8 cellular contexts compared by ENCODE assay signal in the genomic region with DNA sequence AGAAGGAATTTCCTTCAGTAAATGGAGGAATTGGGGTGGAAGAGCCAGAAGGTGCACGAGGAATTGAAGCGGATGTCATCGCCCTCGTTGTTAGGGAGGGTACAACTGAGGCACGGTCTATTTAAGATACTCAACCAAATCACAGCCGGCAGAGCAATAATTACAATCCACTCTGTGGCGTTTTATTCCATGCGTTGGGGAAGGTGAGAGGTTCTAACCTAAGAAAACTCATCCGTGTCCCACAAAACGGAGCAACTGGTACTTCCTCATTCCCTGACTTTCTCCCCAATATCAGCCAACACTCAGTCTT. TPM values are rescaled to one million over a fixed set of nuclear protein-coding genes. Genes with fewer than 3 reads are reported as not detected.
DNase-seq lines count a peak whose midpoint lies in the region; TF ChIP-seq lines count a peak whose summit lies in the region.

No MANE protein-coding gene starts in this region.

- no peaks in the 10 kb centered on the region for H3F3A ChIP-seq in SU-DHL-6 (ENCODE audit: insufficient read depth)

- TF ChIP-seq CTCF in GM12865 (IDR thresholded peaks at IDR 0.05; ENCODE audit: insufficient read depth, low read depth, low read length, missing control alignments) (no peak), SU-DHL-6 (IDR thresholded peaks at IDR 0.05; ENCODE audit: insufficient read depth, low read length, poor library complexity, severe bottlenecking) (no peak), fibroblast of pulmonary artery (IDR thresholded peaks at IDR 0.05; ENCODE audit: low read length, missing control alignments) (no peak), sigmoid colon (IDR thresholded peaks at IDR 0.05) (no peak)

- TF ChIP-seq EP300 in sigmoid colon (IDR thresholded peaks at IDR 0.05), result no peak

- peak overlapping the region; percentile 66 for H2AFZ ChIP-seq in SU-DHL-6 (ENCODE audit: low read depth, low read length, severe bottlenecking)

- no peaks in the 10 kb centered on the region for H3K9me2 ChIP-seq in SU-DHL-6 (replicated peaks; ENCODE audit: insufficient read depth, low read length)

- H4K20me1 ChIP-seq in SU-DHL-6 (ENCODE audit: low read depth, low read length), result no peaks in the 10 kb centered on the region

- peak overlapping the region; percentile 54 for H3K9ac ChIP-seq in SU-DHL-6 (ENCODE audit: low read length)

- H3K9me3 ChIP-seq in SU-DHL-6 (ENCODE audit: insufficient read depth, low read length) (no peaks in the 10 kb centered on the region), sigmoid colon (peaks cover 0 to 3% (median 0%) of the 10 kb centered on the region in 4 donors)

- DNase-seq in GM12865 (ENCODE audit: low read depth) (no peak), fibroblast of pulmonary artery (ENCODE audit: low read depth) (no peak), sigmoid colon (no peak), SW 1271 (lab: John Stamatoyannopoulos, UW) (no peak), Kasumi-1 (lab: John Stamatoyannopoulos, UW) (no peak)
- DNase-seq in stimulated activated CD4-positive, alpha-beta T cell treated with anti-CD3 and anti-CD28 coated beads, Interleukin-4, amount 100 ng/mL, for 1 hour, result no peak
- no peak for DNase-seq in activated CD8-positive, alpha-beta memory T cell treated with anti-CD3 and anti-CD28 coated beads for 24 hours

- H3K4me3 ChIP-seq in GM12865 (ENCODE audit: low read depth, low read length) (peak overlapping the region; percentile 50), SU-DHL-6 (ENCODE audit: insufficient read depth, low read length, poor library complexity, severe bottlenecking) (peak overlapping the region; percentile 63), fibroblast of pulmonary artery (replicated peaks; ENCODE audit: low read depth, low read length) (peak overlapping the region; percentile 59), sigmoid colon (peak overlapping the region; percentile 39 to 88 (median 86))

- H3K27me3 ChIP-seq in SU-DHL-6 (ENCODE audit: low read length) (no peaks in the 10 kb centered on the region), sigmoid colon (no peaks in the 10 kb centered on the region)

- 15 to 32% methylated on average over 10 of the region's 10 CpGs for WGBS in sigmoid colon, 2 donors

- H3K4me1 ChIP-seq in sigmoid colon, result peaks cover 0 to 31% (median 20%) of the 10 kb centered on the region in 4 donors

- 0 out of 2 replicates have a peak, but pooled peaks cover 6% of the 10 kb centered on the region for H3K79me2 ChIP-seq in SU-DHL-6 (ENCODE audit: insufficient read depth, low read length)

- peak overlapping the region; percentile 55 for H3K4me2 ChIP-seq in SU-DHL-6 (ENCODE audit: low read depth, low read length, poor library complexity, severe bottlenecking)

- intact Hi-C loops in sigmoid colon (cut with DNase I), result loop anchor here (5.0 to 10.0 kb wide), 2 partner anchors 124 to 322 kb away; no protein-coding TSS in a partner anchor

- H3K27ac ChIP-seq in SU-DHL-6 (ENCODE audit: low read depth, low read length) (no peak overlapping the region), sigmoid colon (peak overlapping the region; percentile 63 to 98 (median 94))

- TF ChIP-seq POLR2A in sigmoid colon (IDR thresholded peaks at IDR 0.05), result no peak

- H3K36me3 ChIP-seq in SU-DHL-6 (ENCODE audit: low read length) (no peaks in the 10 kb centered on the region), sigmoid colon (peaks cover 0 to 11% (median 0%) of the 10 kb centered on the region in 4 donors)

RNA-seq across cellular contexts. Expression of a gene that starts 0.8 kb away (rescaled TPM):
- total RNA-seq in sigmoid colon, result 10 to 100 TPM; 30.1 to 69.2 (median 38.8) TPM
- polyA plus RNA-seq in sigmoid colon, result 100 to 1,000 TPM in 1 of 3 donors, 10 to 100 TPM in 2; 24.6 to 245 (median 31.4) TPM

RNA-seq across cellular contexts. Expression of a gene that starts 16.9 kb away (rescaled TPM):
- total RNA-seq in sigmoid colon, result not detected
- polyA plus RNA-seq in sigmoid colon, result not detected
